ENCODE assay signal across 8 cellular contexts in genomic region chr14:50116221-50116956, GRCh38. TPM values are rescaled to one million over a fixed set of nuclear protein-coding genes. Genes with fewer than 3 reads are reported as not detected.
DNase-seq lines count a peak whose midpoint lies in the region; ATAC-seq and TF ChIP-seq lines count a peak whose summit lies in the region.

Gene VCPKMT (minus strand): TSS chr14:50116572. CDS start chr14:50116552, 20 bp downstream.

- peaks cover 6% of the 10 kb centered on the region for H3K4me1 ChIP-seq in mucosa of stomach (ENCODE audit: control insufficient read depth, insufficient read depth, low read length)

- peak within 1 kb of the TSS; percentile 78 for H3K9ac ChIP-seq in mucosa of stomach (ENCODE audit: low read length)

- peak within 1 kb of the TSS; percentile 96 for H3K4me3 Mint-ChIP-seq in activated T-cell treated with anti-CD3 and anti-CD28 coated beads, Interleukin-2, amount 50 U/mL, for 24 hours

- no peaks in the 10 kb centered on the region for H3K9me3 ChIP-seq in mucosa of stomach (ENCODE audit: control insufficient read depth, low read length)

- no peaks in the 10 kb centered on the region for H3K36me3 ChIP-seq in mucosa of stomach (ENCODE audit: control insufficient read depth, insufficient read depth, low read length)

- no peaks in the 10 kb centered on the region for H3K27me3 ChIP-seq in mucosa of stomach (ENCODE audit: control insufficient read depth, insufficient read depth, low read length)

- ATAC-seq in GM21737 (IDR thresholded peaks at IDR 0.05; ENCODE audit: unreplicated experiment): peak; percentile 94
- ATAC-seq in esophagus mucosa: peak; percentile 98

- H3K36me3 Mint-ChIP-seq in activated T-cell treated with anti-CD3 and anti-CD28 coated beads, Interleukin-2, amount 50 U/mL, for 24 hours (ENCODE audit: low read depth): peaks cover 62% of the 10 kb centered on the region

- DNase-seq in DMS79 (lab: John Stamatoyannopoulos, UW): peak; percentile 94
- peak; percentile 91 for DNase-seq in KG1 (lab: John Stamatoyannopoulos, UW)
- DNase-seq in activated T-cell treated with anti-CD3 and anti-CD28 coated beads, Interleukin-2, amount 50 U/mL, for 24 hours: peak; percentile 98
- peak; percentile 98 for DNase-seq in stimulated activated CD8-positive, alpha-beta memory T cell treated with anti-CD3 and anti-CD28 coated beads, Interleukin-4, amount 100 ng/mL, for 48 hours

- H3K9me3 Mint-ChIP-seq in activated T-cell treated with anti-CD3 and anti-CD28 coated beads, Interleukin-2, amount 50 U/mL, for 24 hours: no peaks in the 10 kb centered on the region

- H3K27me3 Mint-ChIP-seq in activated T-cell treated with anti-CD3 and anti-CD28 coated beads, Interleukin-2, amount 50 U/mL, for 24 hours: no peaks in the 10 kb centered on the region

- peaks cover 42% of the 10 kb centered on the region for H3K4me1 Mint-ChIP-seq in activated T-cell treated with anti-CD3 and anti-CD28 coated beads, Interleukin-2, amount 50 U/mL, for 24 hours (ENCODE audit: low read depth)

- peak within 1 kb of the TSS; percentile 99 for H3K27ac Mint-ChIP-seq in activated T-cell treated with anti-CD3 and anti-CD28 coated beads, Interleukin-2, amount 50 U/mL, for 24 hours

- H3K4me3 ChIP-seq in mucosa of stomach (ENCODE audit: low read length): peak within 1 kb of the TSS; percentile 49

TF ChIP-seq in PFSK-1, 5 proteins besides CTCF, POLR2A, EP300 and RAD21:
- TF ChIP-seq POLR2AphosphoS5 (IDR thresholded peaks at IDR 0.05; ENCODE audit: low read depth, low read length) (peak; percentile 81), FOXP2 (optimal IDR thresholded peaks at IDR 0.05; ENCODE audit: borderline replicate concordance, extremely low read depth, extremely low read length, insufficient read depth) (peak; percentile 95), TAF1 (IDR thresholded peaks at IDR 0.05; ENCODE audit: borderline replicate concordance, insufficient read depth, low read length) (peak; percentile 89; the same call in 1 of the 2 replicates), SIN3A (IDR thresholded peaks at IDR 0.05; ENCODE audit: borderline replicate concordance, insufficient read depth, low read length) (peak; percentile 60; the same call in 1 of the 2 replicates), REST (IDR thresholded peaks at IDR 0.05; ENCODE audit: insufficient read depth in 1 of 2, low read depth in 2 of 2, low read length in 2 of 2) (peak; percentile 10 to 25; a peak in 1 of 4 replicates)

RNA-seq across cellular contexts. Expression of gene VCPKMT, which starts in this region (rescaled TPM):
- polyA plus RNA-seq in PFSK-1 (2012; ENCODE audit: insufficient read length, low read depth): 4.2 TPM
- total RNA-seq in esophagus mucosa: 5.3 TPM

Comparison
In these comparisons a context has a peak if more than half of its experiments do, and no peak if none do; other contexts are left out.
1. Peak in every context shown above with its lines: DNase-seq, ATAC-seq and H3K4me3 ChIP-seq.